Comparison of ENCODE assay signal across 30 cellular contexts in the genomic region with DNA sequence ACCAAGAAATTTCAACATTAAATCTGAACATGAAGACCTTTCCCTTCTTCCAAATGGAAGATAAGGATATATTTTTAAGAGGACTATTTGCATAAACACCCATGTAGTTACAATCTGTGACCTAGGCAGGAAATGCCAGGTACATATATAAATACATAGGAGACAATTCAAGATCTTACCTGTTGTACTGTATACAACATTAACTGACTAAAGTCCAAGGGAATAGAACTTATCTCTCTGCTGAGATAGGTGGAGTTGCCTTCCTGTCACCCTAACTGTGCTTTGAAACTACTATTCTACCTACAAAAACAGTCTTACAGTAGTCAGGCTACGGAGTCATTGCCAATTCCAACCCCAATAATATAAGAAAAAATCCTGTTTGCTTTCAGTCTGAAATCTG.
"Had no signal": no experiment of that assay in that cellular context is flagged by ENCODE, and none has a peak within 500 bp of the region (broad histone marks: within the 10 kb centered on the region; RNA-seq: fewer than 3 reads in every experiment).

No MANE protein-coding gene starts in this region.

- FAIRE-seq: keratinocyte had no signal

- H3K27ac Mint-ChIP-seq: activated B cell treated with CpG ODN at 0.5 μM for 24 hours; activated naive CD4-positive, alpha-beta T cell treated with anti-CD3 and anti-CD28 coated beads, Interleukin-2, amount 10 ng/mL, durations not matched to agents 7 days and 5 days; activated naive CD8-positive, alpha-beta T cell treated with anti-CD3 and anti-CD28 coated beads, Interleukin-2, amount 10 ng/mL, durations not matched to agents 7 days and 5 days; activated T-helper 1 cell treated with anti-CD3 and anti-CD28 coated beads, Interleukin-12 subunit alpha, Interleukin-12 subunit beta, Interleukin-2, Interleukin-4 antibody, amounts not matched to agents 30 ng/mL and 10 ng/mL and 1 ng/mL, durations not matched to agents 14 hours and 24 hours and 36 hours; brain; effector memory CD8-positive, alpha-beta T cell; natural killer cell; neural progenitor cell; T-helper 17 cell had no signal

- H3K36me3 ChIP-seq: ascending aorta, cardiac muscle cell, gastrocnemius medialis, neural progenitor cell, right atrium auricular region had no signal

- ATAC-seq: effector memory CD8-positive, alpha-beta T cell; gastrocnemius medialis; left cardiac atrium; natural killer cell; T-helper 17 cell had no signal

- H3K27me3 ChIP-seq: ascending aorta, cardiac muscle cell, gastrocnemius medialis, neural progenitor cell, right atrium auricular region, spleen, testis, upper lobe of left lung, vagina had no signal

- H3K27ac ChIP-seq: ascending aorta, cardiac muscle cell, gastrocnemius medialis, neural progenitor cell, parathyroid adenoma, right atrium auricular region, spleen, testis, upper lobe of left lung, vagina had no signal

- DNase-seq: activated B cell treated with CpG ODN at 0.5 μM for 24 hours; activated CD4-positive, alpha-beta T cell treated with anti-CD3 and anti-CD28 coated beads, Interleukin-2, amount 50 U/mL, for 4 hours; activated CD8-positive, alpha-beta memory T cell treated with anti-CD3 and anti-CD28 coated beads, Interleukin-2, amount 50 U/mL, for 4 hours; activated effector memory CD4-positive, alpha-beta T cell treated with anti-CD3 and anti-CD28 coated beads, Interleukin-2, amount 50 U/mL, for 16 hours; activated naive CD4-positive, alpha-beta T cell treated with anti-CD3 and anti-CD28 coated beads, Interleukin-2, amount 10 ng/mL, durations not matched to agents 7 days and 5 days; activated naive CD8-positive, alpha-beta T cell treated with anti-CD3 and anti-CD28 coated beads, Interleukin-2, amount 10 ng/mL, durations not matched to agents 7 days and 5 days; activated T-cell treated with anti-CD3 and anti-CD28 coated beads, Interleukin-2, amount 50 U/mL, for 1 hour; cortex of kidney; effector memory CD8-positive, alpha-beta T cell; erythroblast; gastrocnemius medialis; glutamatergic neuron; left cardiac atrium; natural killer cell; occipital lobe; spleen; stimulated activated naive CD4-positive, alpha-beta T cell treated with Interleukin-2 at 50 U/mL for 16 hours; SW 1271; T-helper 17 cell; testis; upper lobe of left lung had no signal

- H3K9me3 ChIP-seq: ascending aorta, gastrocnemius medialis, right atrium auricular region, testis, upper lobe of left lung, vagina had no signal

- H3K4me3 Mint-ChIP-seq: activated B cell treated with CpG ODN at 0.5 μM for 24 hours; activated naive CD4-positive, alpha-beta T cell treated with anti-CD3 and anti-CD28 coated beads, Interleukin-2, amount 10 ng/mL, durations not matched to agents 7 days and 5 days; activated naive CD8-positive, alpha-beta T cell treated with anti-CD3 and anti-CD28 coated beads, Interleukin-2, amount 10 ng/mL, durations not matched to agents 7 days and 5 days; activated T-helper 1 cell treated with anti-CD3 and anti-CD28 coated beads, Interleukin-12 subunit alpha, Interleukin-12 subunit beta, Interleukin-2, Interleukin-4 antibody, amounts not matched to agents 30 ng/mL and 10 ng/mL and 1 ng/mL, durations not matched to agents 14 hours and 24 hours and 36 hours; brain; effector memory CD8-positive, alpha-beta T cell; natural killer cell; neural progenitor cell; T-helper 17 cell had no signal

- H3K9ac ChIP-seq: neural progenitor cell, parathyroid adenoma had no signal

- H3K4me1 ChIP-seq: ascending aorta, gastrocnemius medialis, parathyroid adenoma, right atrium auricular region, testis, vagina had no signal

- H3K27me3 Mint-ChIP-seq: activated B cell treated with CpG ODN at 0.5 μM for 24 hours; activated naive CD4-positive, alpha-beta T cell treated with anti-CD3 and anti-CD28 coated beads, Interleukin-2, amount 10 ng/mL, durations not matched to agents 7 days and 5 days; activated naive CD8-positive, alpha-beta T cell treated with anti-CD3 and anti-CD28 coated beads, Interleukin-2, amount 10 ng/mL, durations not matched to agents 7 days and 5 days had no signal

- H2AFZ ChIP-seq: neural progenitor cell, parathyroid adenoma had no signal

- H3K4me1 Mint-ChIP-seq: activated B cell treated with CpG ODN at 0.5 μM for 24 hours, brain, natural killer cell, neural progenitor cell had no signal

- H3K4me3 ChIP-seq: ascending aorta, cardiac muscle cell, gastrocnemius medialis, neural progenitor cell, right atrium auricular region, spleen, testis, upper lobe of left lung, vagina had no signal

- H3K36me3 Mint-ChIP-seq: natural killer cell had no signal

- H3K9me3 Mint-ChIP-seq: activated B cell treated with CpG ODN at 0.5 μM for 24 hours; brain; effector memory CD8-positive, alpha-beta T cell; natural killer cell had no signal

- H3K4me2 ChIP-seq: neural progenitor cell had no signal
